ENCODE assay signal across 11 cellular contexts in genomic region chr17:48589831-48590602, GRCh38. TPM values are rescaled to one million over a fixed set of nuclear protein-coding genes. Genes with fewer than 3 reads are reported as not detected.
DNase-seq lines count a peak whose midpoint lies in the region; FAIRE-seq and TF ChIP-seq lines count a peak whose summit lies in the region.
"Had no signal": no experiment of that assay in that cellular context is flagged by ENCODE, and none has a peak within 500 bp of the region (broad histone marks: within the 10 kb centered on the region; RNA-seq: fewer than 3 reads in every experiment).

Gene HOXB3 (minus strand): TSS chr17:48590241. CDS start chr17:48552474, 37,767 bp downstream.

- H4K20me1 ChIP-seq in smooth muscle cell (ENCODE audit: low read depth), result peaks cover 91% of the 10 kb centered on the region

- DNase-seq in GM12892 (ENCODE audit: insufficient read length), result no peak
- DNase-seq in SW480 (ENCODE audit: low spot score), result peak; percentile 88
- DNase-seq in smooth muscle cell (lab: John Stamatoyannopoulos, UW; ENCODE audit: unreplicated experiment), result no peak
- no peak for DNase-seq in prostate gland (ENCODE audit: low spot score)
- DNase-seq in NOMO-1 (lab: John Stamatoyannopoulos, UW; ENCODE audit: unreplicated experiment in 2 of 2), result no peak
- DNase-seq in NCI-H2081 (lab: John Stamatoyannopoulos, UW), result no peak
- DNase-seq in GM10248 (ENCODE audit: extremely low spot score), result no peak
- DNase-seq: immature natural killer cell, NCI-H1105 treated with DMSO at 0.1 percent for 48 hours, Right ventricle myocardium superior had no signal

- intact Hi-C loops in prostate gland (cut with DNase I), result no loop called here

- no peak within 1 kb of the TSS for H2AFZ ChIP-seq in smooth muscle cell (ENCODE audit: low read depth)

- no peak for TF ChIP-seq CTCF in smooth muscle cell (IDR thresholded peaks at IDR 0.05; ENCODE audit: borderline replicate concordance, insufficient read depth, poor library complexity, severe bottlenecking)
- TF ChIP-seq CTCF in prostate gland (IDR thresholded peaks at IDR 0.05), result no peak
- TF ChIP-seq CTCF in GM10248 (IDR thresholded peaks at IDR 0.05; ENCODE audit: control extremely low read depth, extremely low read depth, low read depth, missing control alignments), result no peak

- H3K9ac ChIP-seq in iPS-18a (ENCODE audit: low read length) (no peak within 1 kb of the TSS), smooth muscle cell (ENCODE audit: low read depth) (no peak within 1 kb of the TSS)

- H3K27ac ChIP-seq in iPS-18a (ENCODE audit: low read length) (no peak within 1 kb of the TSS), smooth muscle cell (ENCODE audit: low read depth) (no peak within 1 kb of the TSS), prostate gland (no peak within 1 kb of the TSS)

- 20% methylated on average over 23 of the region's 23 CpGs for WGBS in smooth muscle cell (ENCODE audit: low lambda C conversion rate)
- WGBS in prostate gland, result 60% methylated on average over 23 of the region's 23 CpGs

- H3K4me1 ChIP-seq in iPS-18a (ENCODE audit: control insufficient read depth, low read depth, low read length) (peaks cover 4% of the 10 kb centered on the region), smooth muscle cell (ENCODE audit: low read depth) (peaks cover 9% of the 10 kb centered on the region), prostate gland (replicated peaks) (peaks cover 4% of the 10 kb centered on the region)

- CTCF ChIA-PET in GM10248 (lab: Yijun Ruan, JAX), result interaction anchor here (0.7 to 3.0 kb wide), 14 partner anchors 23 to 572 kb away, joined by 3 to 18 read pairs (median 4); partner anchors contain the start of gene HOXB9

- peak; percentile 30 for FAIRE-seq in GM12892 (lab: Jason Lieb, UNC)

- H3K9me3 ChIP-seq in iPS-18a (ENCODE audit: control insufficient read depth, low read depth, low read length), result no peaks in the 10 kb centered on the region
- H3K9me3 ChIP-seq in smooth muscle cell (replicated peaks; ENCODE audit: low read depth), result no peaks in the 10 kb centered on the region
- no peaks in the 10 kb centered on the region for H3K9me3 ChIP-seq in prostate gland

- peaks cover 66% of the 10 kb centered on the region for H3K79me2 ChIP-seq in smooth muscle cell (ENCODE audit: low read depth)

- no peak for TF ChIP-seq POLR2A in GM12892 (IDR thresholded peaks at IDR 0.05; ENCODE audit: low read depth, low read length)
- TF ChIP-seq POLR2A in prostate gland (IDR thresholded peaks at IDR 0.05), result no peak

- H3K4me3 ChIP-seq in iPS-18a (ENCODE audit: low read length), result peak within 1 kb of the TSS; percentile 22
- H3K4me3 ChIP-seq in smooth muscle cell, result peak within 1 kb of the TSS; percentile 28
- no peak within 1 kb of the TSS for H3K4me3 ChIP-seq in prostate gland

- H3K36me3 ChIP-seq in iPS-18a (ENCODE audit: control insufficient read depth, low read depth, low read length), result no peaks in the 10 kb centered on the region
- H3K36me3 ChIP-seq in smooth muscle cell (ENCODE audit: low read depth), result no peaks in the 10 kb centered on the region
- H3K36me3 ChIP-seq in prostate gland, result no peaks in the 10 kb centered on the region

- POLR2A ChIA-PET in GM10248 (lab: Yijun Ruan, JAX), result no interaction called here

- H3F3A ChIP-seq in smooth muscle cell (ENCODE audit: low read depth), result no peaks in the 10 kb centered on the region

- peak within 1 kb of the TSS; percentile 79 for H3K4me2 ChIP-seq in smooth muscle cell

- peaks cover 100% of the 10 kb centered on the region for H3K27me3 ChIP-seq in iPS-18a (ENCODE audit: control insufficient read depth, insufficient read depth, low read length)
- peaks cover 61% of the 10 kb centered on the region for H3K27me3 ChIP-seq in smooth muscle cell (ENCODE audit: low read depth)
- H3K27me3 ChIP-seq in prostate gland (replicated peaks; ENCODE audit: insufficient read depth), result peaks cover 34% of the 10 kb centered on the region

RNA-seq across cellular contexts. Expression of gene HOXB3, which starts in this region (rescaled TPM):
- 4.5 TPM for polyA plus RNA-seq in GM12892 (2012; ENCODE audit: missing spikeins)
- total RNA-seq in smooth muscle cell, result 5.1 and 9.1 TPM in 2 replicates
- 2.8 and 4.4 TPM in 2 replicates for polyA plus RNA-seq in smooth muscle cell
- 10 to 100 TPM in 1 of 2 donors, 1 to 10 TPM in 1; 7.8 to 11.4 TPM for total RNA-seq in prostate gland

Comparison
In these comparisons a context has a peak if more than half of its experiments do, and no peak if none do; other contexts are left out.
1. H3K4me3 ChIP-seq: peak in iPS-18a (single experiment) and smooth muscle cell (single experiment); none in prostate gland (0 of 2).